ENCODE assay signal across 1 cellular context in genomic region chr12:89884365-89884915, GRCh38.
TF ChIP-seq lines count a peak whose summit lies in the region.

No MANE protein-coding gene starts in this region.

TF ChIP-seq in IMR-90, 13 proteins besides CTCF, POLR2A, EP300 and RAD21:
- no peak for TF ChIP-seq FOS (IDR thresholded peaks at IDR 0.05; ENCODE audit: low read depth, low read length)
- no peak for TF ChIP-seq MAFK (IDR thresholded peaks at IDR 0.05; ENCODE audit: low read depth, low read length)
- TF ChIP-seq, protein P1, sequence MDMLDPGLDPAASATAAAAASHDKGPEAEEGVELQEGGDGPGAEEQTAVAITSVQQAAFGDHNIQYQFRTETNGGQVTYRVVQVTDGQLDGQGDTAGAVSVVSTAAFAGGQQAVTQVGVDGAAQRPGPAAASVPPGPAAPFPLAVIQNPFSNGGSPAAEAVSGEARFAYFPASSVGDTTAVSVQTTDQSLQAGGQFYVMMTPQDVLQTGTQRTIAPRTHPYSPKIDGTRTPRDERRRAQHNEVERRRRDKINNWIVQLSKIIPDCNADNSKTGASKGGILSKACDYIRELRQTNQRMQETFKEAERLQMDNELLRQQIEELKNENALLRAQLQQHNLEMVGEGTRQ (IDR thresholded peaks at IDR 0.05; ENCODE audit: low read depth, low read length) = no peak
- TF ChIP-seq CEBPB (IDR thresholded peaks at IDR 0.05; ENCODE audit: low read depth, low read length) = no peak
- TF ChIP-seq ELK1 (IDR thresholded peaks at IDR 0.05; ENCODE audit: borderline replicate concordance, low read depth, low read length) = no peak
- TF ChIP-seq RCOR1 (IDR thresholded peaks at IDR 0.05; ENCODE audit: insufficient replicate concordance, low read length) = no peak
- no peak for TF ChIP-seq RFX5 (IDR thresholded peaks at IDR 0.05; ENCODE audit: low read depth, low read length)
- no peak for TF ChIP-seq MAZ (IDR thresholded peaks at IDR 0.05; ENCODE audit: borderline replicate concordance, low read depth, low read length)
- no peak for TF ChIP-seq MXI1 (IDR thresholded peaks at IDR 0.05; ENCODE audit: borderline replicate concordance, low read depth, low read length)
- TF ChIP-seq SMC3 (IDR thresholded peaks at IDR 0.05; ENCODE audit: low read depth, low read length) = no peak
- TF ChIP-seq NFE2L2 (IDR thresholded peaks at IDR 0.05; ENCODE audit: low read depth, low read length) = no peak
- no peak for TF ChIP-seq BHLHE40 (IDR thresholded peaks at IDR 0.05; ENCODE audit: low read depth, low read length)
TF ChIP-seq in IMR-90: peak in this region for 0.
